Comparison of ENCODE assay signal across 1 cellular context in the genomic region with DNA sequence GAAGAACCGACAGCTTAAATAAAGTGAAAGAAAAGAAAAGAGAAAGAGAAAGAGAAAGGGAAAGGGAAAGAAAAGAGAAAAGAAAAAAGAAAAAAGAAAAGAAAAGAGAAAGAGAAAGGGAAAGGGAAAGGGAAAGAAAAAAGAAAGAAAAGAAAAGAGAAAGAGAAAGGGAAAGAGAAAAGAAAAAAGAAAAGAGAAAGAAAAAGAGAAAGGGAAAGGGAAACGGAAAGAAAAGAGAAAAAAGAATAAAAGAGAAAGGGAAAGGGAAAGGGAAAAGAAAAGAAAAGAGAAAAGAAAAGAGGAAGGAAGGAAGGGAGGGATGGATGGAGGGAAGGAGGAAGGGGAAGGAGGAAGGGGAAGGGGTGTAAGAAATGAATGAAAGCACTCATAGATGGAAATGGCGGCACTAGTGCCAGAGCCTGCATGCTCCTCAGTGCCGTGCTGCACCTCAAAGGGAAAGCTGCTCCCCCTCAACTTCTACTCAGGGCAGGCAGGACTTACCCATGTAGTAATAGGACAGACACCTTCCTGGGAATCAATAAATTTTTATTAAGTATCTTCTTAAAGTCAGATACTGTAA.
TF ChIP-seq lines count a peak whose summit lies in the region.

No MANE protein-coding gene starts in this region.

TF ChIP-seq in HEK293T, 16 proteins besides CTCF, POLR2A, EP300 and RAD21 (continued from another document):
- TF ChIP-seq LEF1 (IDR thresholded peaks at IDR 0.05; ENCODE audit: borderline replicate concordance), result no peak
- TF ChIP-seq ELF4 (IDR thresholded peaks at IDR 0.05), result no peak
- TF ChIP-seq HDGF (IDR thresholded peaks at IDR 0.05; ENCODE audit: borderline replicate concordance), result no peak
